3 cellular contexts compared by ENCODE assay signal in the genomic region with DNA sequence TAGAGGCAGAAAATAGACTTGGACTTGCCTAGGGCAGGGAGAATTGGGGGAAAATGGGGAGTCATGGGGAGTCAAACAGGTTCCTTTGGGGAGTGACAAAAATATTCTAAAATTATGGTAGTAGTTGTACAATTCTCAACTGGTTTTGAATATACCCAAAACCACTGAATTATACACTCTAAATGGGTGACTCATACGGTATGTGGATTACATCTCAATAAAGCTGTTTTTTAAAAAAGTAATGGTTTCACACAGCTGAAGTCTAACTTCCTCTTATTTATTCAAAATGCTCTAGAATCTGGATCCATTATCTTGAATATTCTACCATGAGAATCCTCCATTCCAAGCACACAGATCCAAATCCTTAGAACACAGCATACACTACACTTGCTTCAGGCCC.
TF ChIP-seq lines count a peak whose summit lies in the region.

No MANE protein-coding gene starts in this region.

TF ChIP-seq in SK-N-SH, 30 proteins besides CTCF, POLR2A, EP300 and RAD21:
- TF ChIP-seq PBX3 (IDR thresholded peaks at IDR 0.05) (no peak), GABPA (IDR thresholded peaks at IDR 0.05; ENCODE audit: low read depth) (no peak), SIN3A (IDR thresholded peaks at IDR 0.05; ENCODE audit: borderline replicate concordance, low read depth, low read length) (no peak), USF2 (IDR thresholded peaks at IDR 0.05; ENCODE audit: borderline replicate concordance, low read depth, low read length) (no peak), GATA2 (CRISPR knock-in tag; IDR thresholded peaks at IDR 0.05) (no peak), FOXM1 (IDR thresholded peaks at IDR 0.05; ENCODE audit: low read depth) (no peak), JUND (IDR thresholded peaks at IDR 0.05) (peak; percentile 21; the same call in 1 of the 2 replicates)
- TF ChIP-seq, protein P1, sequence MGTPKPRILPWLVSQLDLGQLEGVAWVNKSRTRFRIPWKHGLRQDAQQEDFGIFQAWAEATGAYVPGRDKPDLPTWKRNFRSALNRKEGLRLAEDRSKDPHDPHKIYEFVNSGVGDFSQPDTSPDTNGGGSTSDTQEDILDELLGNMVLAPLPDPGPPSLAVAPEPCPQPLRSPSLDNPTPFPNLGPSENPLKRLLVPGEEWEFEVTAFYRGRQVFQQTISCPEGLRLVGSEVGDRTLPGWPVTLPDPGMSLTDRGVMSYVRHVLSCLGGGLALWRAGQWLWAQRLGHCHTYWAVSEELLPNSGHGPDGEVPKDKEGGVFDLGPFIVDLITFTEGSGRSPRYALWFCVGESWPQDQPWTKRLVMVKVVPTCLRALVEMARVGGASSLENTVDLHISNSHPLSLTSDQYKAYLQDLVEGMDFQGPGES (IDR thresholded peaks at IDR 0.05; ENCODE audit: low read depth, low read length) = no peak
- TF ChIP-seq, protein P2, sequence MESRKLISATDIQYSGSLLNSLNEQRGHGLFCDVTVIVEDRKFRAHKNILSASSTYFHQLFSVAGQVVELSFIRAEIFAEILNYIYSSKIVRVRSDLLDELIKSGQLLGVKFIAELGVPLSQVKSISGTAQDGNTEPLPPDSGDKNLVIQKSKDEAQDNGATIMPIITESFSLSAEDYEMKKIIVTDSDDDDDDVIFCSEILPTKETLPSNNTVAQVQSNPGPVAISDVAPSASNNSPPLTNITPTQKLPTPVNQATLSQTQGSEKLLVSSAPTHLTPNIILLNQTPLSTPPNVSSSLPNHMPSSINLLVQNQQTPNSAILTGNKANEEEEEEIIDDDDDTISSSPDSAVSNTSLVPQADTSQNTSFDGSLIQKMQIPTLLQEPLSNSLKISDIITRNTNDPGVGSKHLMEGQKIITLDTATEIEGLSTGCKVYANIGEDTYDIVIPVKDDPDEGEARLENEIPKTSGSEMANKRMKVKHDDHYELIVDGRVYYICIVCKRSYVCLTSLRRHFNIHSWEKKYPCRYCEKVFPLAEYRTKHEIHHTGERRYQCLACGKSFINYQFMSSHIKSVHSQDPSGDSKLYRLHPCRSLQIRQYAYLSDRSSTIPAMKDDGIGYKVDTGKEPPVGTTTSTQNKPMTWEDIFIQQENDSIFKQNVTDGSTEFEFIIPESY (IDR thresholded peaks at IDR 0.05; ENCODE audit: borderline replicate concordance, low read depth) = no peak

TF ChIP-seq in SK-N-SH treated with all-trans-retinoic acid at 6 μM for 48 hours, 23 proteins besides CTCF, POLR2A, EP300 and RAD21 (continued from another document and continues in another):
- no peak for TF ChIP-seq PPARA (CRISPR knock-in tag; IDR thresholded peaks at IDR 0.05; ENCODE audit: borderline replicate concordance)
- TF ChIP-seq ZNF70 (CRISPR knock-in tag; IDR thresholded peaks at IDR 0.05) = no peak
- TF ChIP-seq ISL1 (CRISPR knock-in tag; IDR thresholded peaks at IDR 0.05) = no peak
- no peak for TF ChIP-seq ARNTL (CRISPR knock-in tag; IDR thresholded peaks at IDR 0.05; ENCODE audit: borderline replicate concordance, low read depth)
- no peak for TF ChIP-seq CSDC2 (CRISPR knock-in tag; IDR thresholded peaks at IDR 0.05)
- no peak for TF ChIP-seq ZFP30 (CRISPR knock-in tag; IDR thresholded peaks at IDR 0.05)
- no peak for TF ChIP-seq TOX (CRISPR knock-in tag; IDR thresholded peaks at IDR 0.05; ENCODE audit: borderline replicate concordance)
- no peak for TF ChIP-seq ESRRG (CRISPR knock-in tag; IDR thresholded peaks at IDR 0.05)
- TF ChIP-seq PATZ1 (CRISPR knock-in tag; IDR thresholded peaks at IDR 0.05; ENCODE audit: borderline replicate concordance) = no peak
- no peak for TF ChIP-seq RARB (CRISPR knock-in tag; IDR thresholded peaks at IDR 0.05)
- no peak for TF ChIP-seq ZNF8 (CRISPR knock-in tag; IDR thresholded peaks at IDR 0.05)
- no peak for TF ChIP-seq GLIS3 (CRISPR knock-in tag; IDR thresholded peaks at IDR 0.05)
- TF ChIP-seq, protein P3, sequence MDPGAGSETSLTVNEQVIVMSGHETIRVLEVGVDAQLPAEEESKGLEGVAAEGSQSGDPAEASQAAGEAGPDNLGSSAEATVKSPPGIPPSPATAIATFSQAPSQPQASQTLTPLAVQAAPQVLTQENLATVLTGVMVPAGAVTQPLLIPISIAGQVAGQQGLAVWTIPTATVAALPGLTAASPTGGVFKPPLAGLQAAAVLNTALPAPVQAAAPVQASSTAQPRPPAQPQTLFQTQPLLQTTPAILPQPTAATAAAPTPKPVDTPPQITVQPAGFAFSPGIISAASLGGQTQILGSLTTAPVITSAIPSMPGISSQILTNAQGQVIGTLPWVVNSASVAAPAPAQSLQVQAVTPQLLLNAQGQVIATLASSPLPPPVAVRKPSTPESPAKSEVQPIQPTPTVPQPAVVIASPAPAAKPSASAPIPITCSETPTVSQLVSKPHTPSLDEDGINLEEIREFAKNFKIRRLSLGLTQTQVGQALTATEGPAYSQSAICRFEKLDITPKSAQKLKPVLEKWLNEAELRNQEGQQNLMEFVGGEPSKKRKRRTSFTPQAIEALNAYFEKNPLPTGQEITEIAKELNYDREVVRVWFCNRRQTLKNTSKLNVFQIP (CRISPR knock-in tag; IDR thresholded peaks at IDR 0.05; ENCODE audit: borderline replicate concordance, low read depth) = no peak
- no peak for TF ChIP-seq SNAI2 (CRISPR knock-in tag; IDR thresholded peaks at IDR 0.05)
- TF ChIP-seq TSHZ2 (CRISPR knock-in tag; IDR thresholded peaks at IDR 0.05) = no peak
- no peak for TF ChIP-seq ZC3H10 (CRISPR knock-in tag; IDR thresholded peaks at IDR 0.05)

TF ChIP-seq in GM12878, 131 proteins besides CTCF, POLR2A, EP300 and RAD21:
- TF ChIP-seq NFXL1 (IDR thresholded peaks at IDR 0.05; ENCODE audit: borderline replicate concordance) (no peak), ZBTB40 (IDR thresholded peaks at IDR 0.05; ENCODE audit: borderline replicate concordance) (peak; percentile 74; the same call in 1 of the 2 replicates), STAT1 (conservative IDR thresholded peaks at IDR 0.05) (no peak), SREBF1 (IDR thresholded peaks at IDR 0.05; ENCODE audit: low read length) (no peak), MAX (IDR thresholded peaks at IDR 0.05; ENCODE audit: low read depth, low read length) (no peak), PKNOX1 (IDR thresholded peaks at IDR 0.05) (no peak), ATF7 (IDR thresholded peaks at IDR 0.05; ENCODE audit: low read depth) (peak; percentile 43; the same call in 1 of the 2 replicates), NFIC (IDR thresholded peaks at IDR 0.05; ENCODE audit: low read depth, low read length) (no peak), SP1 (IDR thresholded peaks at IDR 0.05; ENCODE audit: low read depth, low read length) (no peak), POU2F2 (IDR thresholded peaks at IDR 0.05; ENCODE audit: borderline replicate concordance, low read depth, low read length) (no peak), TAF1 (IDR thresholded peaks at IDR 0.05; ENCODE audit: borderline replicate concordance, low read depth, low read length) (no peak), ESRRA (IDR thresholded peaks at IDR 0.05; ENCODE audit: low read length) (no peak), EGR1 (IDR thresholded peaks at IDR 0.05; ENCODE audit: borderline replicate concordance in 1 of 2, low read depth in 2 of 2, low read length in 2 of 2) (no peak), IRF5 (IDR thresholded peaks at IDR 0.05; ENCODE audit: borderline replicate concordance) (no peak)
- TF ChIP-seq, protein P4, sequence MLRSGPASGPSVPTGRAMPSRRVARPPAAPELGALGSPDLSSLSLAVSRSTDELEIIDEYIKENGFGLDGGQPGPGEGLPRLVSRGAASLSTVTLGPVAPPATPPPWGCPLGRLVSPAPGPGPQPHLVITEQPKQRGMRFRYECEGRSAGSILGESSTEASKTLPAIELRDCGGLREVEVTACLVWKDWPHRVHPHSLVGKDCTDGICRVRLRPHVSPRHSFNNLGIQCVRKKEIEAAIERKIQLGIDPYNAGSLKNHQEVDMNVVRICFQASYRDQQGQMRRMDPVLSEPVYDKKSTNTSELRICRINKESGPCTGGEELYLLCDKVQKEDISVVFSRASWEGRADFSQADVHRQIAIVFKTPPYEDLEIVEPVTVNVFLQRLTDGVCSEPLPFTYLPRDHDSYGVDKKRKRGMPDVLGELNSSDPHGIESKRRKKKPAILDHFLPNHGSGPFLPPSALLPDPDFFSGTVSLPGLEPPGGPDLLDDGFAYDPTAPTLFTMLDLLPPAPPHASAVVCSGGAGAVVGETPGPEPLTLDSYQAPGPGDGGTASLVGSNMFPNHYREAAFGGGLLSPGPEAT (IDR thresholded peaks at IDR 0.05; ENCODE audit: low read depth) = no peak
